Comparison of ENCODE assay signal across 26 cellular contexts in genomic region chr14:24192933-24193332, GRCh38. TPM values are rescaled to one million over a fixed set of nuclear protein-coding genes. Genes with fewer than 3 reads are reported as not detected.
DNase-seq lines count a peak whose midpoint lies in the region; ATAC-seq and TF ChIP-seq lines count a peak whose summit lies in the region.
"Had no signal": no experiment of that assay in that cellular context is flagged by ENCODE, and none has a peak within 500 bp of the region (broad histone marks: within the 10 kb centered on the region; RNA-seq: fewer than 3 reads in every experiment).

No MANE protein-coding gene starts in this region.

- H3K36me3 Mint-ChIP-seq in natural killer cell: no peaks in the 10 kb centered on the region
- peaks cover 15% of the 10 kb centered on the region for H3K36me3 Mint-ChIP-seq in natural killer cell treated with Interleukin-12 subunit alpha and Interleukin-12 subunit beta and Interleukin-15 and Interleukin-18, amount 100 ng/mL, for 72 hours
- H3K36me3 Mint-ChIP-seq in T-helper 17 cell (ENCODE audit: low read depth): peaks cover 3% of the 10 kb centered on the region
- peaks cover 3 to 13% (median 8%) of the 10 kb centered on the region in 3 donors for H3K36me3 Mint-ChIP-seq in immature natural killer cell
- peaks cover 27% of the 10 kb centered on the region for H3K36me3 Mint-ChIP-seq in type B pancreatic cell
- H3K36me3 Mint-ChIP-seq: IgD-negative memory B cell had no signal

- H3K9me3 ChIP-seq in T-helper 17 cell (ENCODE audit: control insufficient read depth, low read length, poor library complexity, severe bottlenecking): no peaks in the 10 kb centered on the region
- H3K9me3 ChIP-seq: stomach, thyroid gland had no signal

- no peaks in the 10 kb centered on the region for H3K27me3 Mint-ChIP-seq in natural killer cell (ENCODE audit: low read depth in 2 of 2)
- H3K27me3 Mint-ChIP-seq in natural killer cell treated with Interleukin-12 subunit alpha and Interleukin-12 subunit beta and Interleukin-15 and Interleukin-18, amount 100 ng/mL, for 72 hours: no peaks in the 10 kb centered on the region
- H3K27me3 Mint-ChIP-seq in T-helper 17 cell: no peaks in the 10 kb centered on the region
- peaks cover 23 to 39% (median 28%) of the 10 kb centered on the region in 3 donors for H3K27me3 Mint-ChIP-seq in immature natural killer cell (ENCODE audit: low read depth in 3 of 3)
- H3K27me3 Mint-ChIP-seq in type B pancreatic cell: no peaks in the 10 kb centered on the region
- H3K27me3 Mint-ChIP-seq: IgD-negative memory B cell had no signal

- no peak for TF ChIP-seq CTCF in natural killer cell (IDR thresholded peaks at IDR 0.05)
- TF ChIP-seq CTCF in type B pancreatic cell (conservative IDR thresholded peaks at IDR 0.05): no peak

- H3K4me3 Mint-ChIP-seq in natural killer cell: no peak overlapping the region
- no peak overlapping the region for H3K4me3 Mint-ChIP-seq in natural killer cell treated with Interleukin-12 subunit alpha and Interleukin-12 subunit beta and Interleukin-15 and Interleukin-18, amount 100 ng/mL, for 72 hours
- no peak overlapping the region for H3K4me3 Mint-ChIP-seq in T-helper 17 cell
- peak overlapping the region in 2 of 5 donors; percentile 13 to 27 for H3K4me3 Mint-ChIP-seq in immature natural killer cell
- H3K4me3 Mint-ChIP-seq in type B pancreatic cell: peak overlapping the region; percentile 52
- H3K4me3 Mint-ChIP-seq: activated naive CD4-positive, alpha-beta T cell treated with anti-CD3 and anti-CD28 coated beads for 36 hours; WTC11 had no signal

- DNase-seq in natural killer cell: no peak
- no peak for DNase-seq in natural killer cell treated with Interleukin-12 subunit alpha and Interleukin-12 subunit beta and Interleukin-15 and Interleukin-18, amount 100 ng/mL, for 72 hours (ENCODE audit: low spot score)
- no peak for DNase-seq in T-helper 17 cell
- DNase-seq in immature natural killer cell: no peak
- DNase-seq in type B pancreatic cell (ENCODE audit: extremely low spot score, unreplicated experiment): no peak
- DNase-seq in inferior parietal cortex (ENCODE audit: extremely low spot score): no peak
- no peak for DNase-seq in stimulated activated CD4-positive, alpha-beta T cell treated with anti-CD3 and anti-CD28 coated beads, Interleukin-2, amount 100 ng/mL, for 48 hours
- DNase-seq: activated naive CD4-positive, alpha-beta T cell treated with anti-CD3 and anti-CD28 coated beads for 36 hours; activated T-cell treated with anti-CD3 and anti-CD28 coated beads, Interleukin-2, amount 50 U/mL, for 1 hour; DMS153; foreskin fibroblast; head of caudate nucleus; NCI-H1092 treated with DMSO at 0.1 percent for 48 hours; NCI-H187; NCI-H524 treated with DMSO at 0.1 percent for 48 hours; NK-92 treated with Interleukin-12 subunit alpha and Interleukin-12 subunit beta, amount 100 ng/mL, for 24 hours; occipital lobe; SHP77 treated with DMSO at 0.1 percent for 48 hours; stomach; T1000; thyroid gland had no signal

- H3K27ac Mint-ChIP-seq in natural killer cell (peak overlapping the region; percentile 69 to 75), T-helper 17 cell (peak overlapping the region; percentile 82), immature natural killer cell (peak overlapping the region; percentile 51 to 87 (median 74)), type B pancreatic cell (no peak overlapping the region)
- peak overlapping the region in 1 of 2 donors; percentile 47 for H3K27ac Mint-ChIP-seq in natural killer cell treated with Interleukin-12 subunit alpha and Interleukin-12 subunit beta and Interleukin-15 and Interleukin-18, amount 100 ng/mL, for 72 hours
- H3K27ac Mint-ChIP-seq: activated naive CD4-positive, alpha-beta T cell treated with anti-CD3 and anti-CD28 coated beads for 36 hours had no signal

- H3K4me1 Mint-ChIP-seq in natural killer cell (peaks cover 47 to 51% of the 10 kb centered on the region in 2 donors), T-helper 17 cell (peaks cover 31% of the 10 kb centered on the region), immature natural killer cell (peaks cover 48 to 62% of the 10 kb centered on the region in 2 donors), type B pancreatic cell (ENCODE audit: unreplicated experiment) (peaks cover 33% of the 10 kb centered on the region)
- peaks cover 43 to 49% of the 10 kb centered on the region in 2 donors for H3K4me1 Mint-ChIP-seq in natural killer cell treated with Interleukin-12 subunit alpha and Interleukin-12 subunit beta and Interleukin-15 and Interleukin-18, amount 100 ng/mL, for 72 hours (ENCODE audit: low read depth in 2 of 2)

- H3K9me3 Mint-ChIP-seq in natural killer cell: no peaks in the 10 kb centered on the region
- no peaks in the 10 kb centered on the region for H3K9me3 Mint-ChIP-seq in natural killer cell treated with Interleukin-12 subunit alpha and Interleukin-12 subunit beta and Interleukin-15 and Interleukin-18, amount 100 ng/mL, for 72 hours
- H3K9me3 Mint-ChIP-seq in immature natural killer cell: no peaks in the 10 kb centered on the region
- no peaks in the 10 kb centered on the region for H3K9me3 Mint-ChIP-seq in type B pancreatic cell
- H3K9me3 Mint-ChIP-seq: activated naive CD4-positive, alpha-beta T cell treated with anti-CD3 and anti-CD28 coated beads for 36 hours; IgD-negative memory B cell; WTC11 had no signal

- ATAC-seq in natural killer cell: no peak
- no peak for ATAC-seq in natural killer cell treated with Interleukin-12 subunit alpha and Interleukin-12 subunit beta and Interleukin-15 and Interleukin-18, amount 100 ng/mL, for 72 hours
- ATAC-seq in T-helper 17 cell: no peak
- ATAC-seq in HG02973 (IDR thresholded peaks at IDR 0.05; ENCODE audit: unreplicated experiment): no peak
- ATAC-seq: esophagus mucosa, WTC11 had no signal

- intact Hi-C loops in natural killer cell (cut with micrococcal nuclease): no loop called here

RNA-seq across cellular contexts. Expression of gene TM9SF1, which starts 2.3 kb away (rescaled TPM):
- total RNA-seq in natural killer cell: 10 to 100 TPM; 15.2 to 32.1 (median 28.7) TPM
- total RNA-seq in natural killer cell treated with Interleukin-12 subunit alpha and Interleukin-12 subunit beta and Interleukin-15 and Interleukin-18, amount 100 ng/mL, for 72 hours: 10 to 100 TPM; 27.6 to 30.2 TPM
- total RNA-seq in T-helper 17 cell: 10 to 100 TPM; 22.3 to 22.6 TPM
- polyA plus RNA-seq in immature natural killer cell: 10 to 100 TPM; 31.0 to 60.5 (median 42.4) TPM
- 50.5 and 60.7 TPM in 2 replicates for total RNA-seq in type B pancreatic cell (ENCODE audit: low replicate concordance)

RNA-seq across cellular contexts. Expression of gene IPO4, which starts 4.3 kb away (rescaled TPM):
- total RNA-seq in natural killer cell (10 to 100 TPM; 46.2 to 61.5 (median 51.9) TPM), T-helper 17 cell (10 to 100 TPM; 46.6 to 47.3 TPM), type B pancreatic cell (ENCODE audit: low replicate concordance) (49.0 and 67.1 TPM in 2 replicates)
- total RNA-seq in natural killer cell treated with Interleukin-12 subunit alpha and Interleukin-12 subunit beta and Interleukin-15 and Interleukin-18, amount 100 ng/mL, for 72 hours: 100 to 1,000 TPM in 1 of 2 donors, 10 to 100 TPM in 1; 52.8 to 145 TPM
- 10 to 100 TPM; 10.1 to 21.0 (median 11.3) TPM for polyA plus RNA-seq in immature natural killer cell

RNA-seq across cellular contexts. Expression of gene TSSK4, which starts 12.6 kb away (rescaled TPM):
- total RNA-seq in natural killer cell (1 to 10 TPM; 1.3 to 2.9 (median 1.5) TPM), T-helper 17 cell (under 1 TPM; 0.27 to 0.55 TPM), type B pancreatic cell (ENCODE audit: low replicate concordance) (0.48 and 0.53 TPM in 2 replicates)
- total RNA-seq in natural killer cell treated with Interleukin-12 subunit alpha and Interleukin-12 subunit beta and Interleukin-15 and Interleukin-18, amount 100 ng/mL, for 72 hours: under 1 TPM in 1 of 2 donors, not detected in 1; 0.95 TPM
- polyA plus RNA-seq in immature natural killer cell: 1 to 10 TPM in 2 of 3 donors, under 1 TPM in 1; 0.38 to 3.0 (median 3.0) TPM
- total RNA-seq: activated naive CD4-positive, alpha-beta T cell treated with anti-CD3 and anti-CD28 coated beads for 36 hours; esophagus mucosa; G401; occipital lobe; thyroid gland had no signal
- polyA plus RNA-seq: stomach had no signal

RNA-seq across cellular contexts. Expression of gene CHMP4A, which starts 20.4 kb away (rescaled TPM):
- total RNA-seq in natural killer cell (100 to 1,000 TPM; 105 to 118 (median 115) TPM), T-helper 17 cell (10 to 100 TPM; 69.9 to 77.2 TPM), type B pancreatic cell (ENCODE audit: low replicate concordance) (44.3 and 47.3 TPM in 2 replicates)
- 10 to 100 TPM; 66.2 to 95.0 TPM for total RNA-seq in natural killer cell treated with Interleukin-12 subunit alpha and Interleukin-12 subunit beta and Interleukin-15 and Interleukin-18, amount 100 ng/mL, for 72 hours
- 100 to 1,000 TPM; 162 to 203 (median 168) TPM for polyA plus RNA-seq in immature natural killer cell

RNA-seq across cellular contexts. Expression of gene REC8, which starts 21.1 kb away (rescaled TPM):
- total RNA-seq in natural killer cell: 100 to 1,000 TPM in 2 of 3 donors, 10 to 100 TPM in 1; 77.7 to 138 (median 103) TPM
- 10 to 100 TPM; 52.1 to 85.9 TPM for total RNA-seq in natural killer cell treated with Interleukin-12 subunit alpha and Interleukin-12 subunit beta and Interleukin-15 and Interleukin-18, amount 100 ng/mL, for 72 hours
- 10 to 100 TPM; 66.3 to 94.8 TPM for total RNA-seq in T-helper 17 cell
- polyA plus RNA-seq in immature natural killer cell: 10 to 100 TPM in 1 of 3 donors, 1 to 10 TPM in 2; 1.7 to 15.2 (median 3.8) TPM
- total RNA-seq in type B pancreatic cell (ENCODE audit: low replicate concordance): 84.2 and 221 TPM in 2 replicates
